In genomic region chr6:118299023-118299422, GRCh38 we compare ENCODE assay signal across 26 cellular contexts.
DNase-seq lines count a peak whose midpoint lies in the region; ATAC-seq and TF ChIP-seq lines count a peak whose summit lies in the region.
"Had no signal": no experiment of that assay in that cellular context is flagged by ENCODE, and none has a peak within 500 bp of the region (broad histone marks: within the 10 kb centered on the region; RNA-seq: fewer than 3 reads in every experiment).

No MANE protein-coding gene starts in this region.

- H3K27me3 ChIP-seq in sigmoid colon = no peaks in the 10 kb centered on the region

- intact Hi-C loops in sigmoid colon (cut with DNase I) = no loop called here

- peaks cover 0 to 55% (median 45%) of the 10 kb centered on the region in 4 donors for H3K4me1 ChIP-seq in sigmoid colon

- TF ChIP-seq CTCF in sigmoid colon (IDR thresholded peaks at IDR 0.05) = no peak

- peak overlapping the region; percentile 24 to 75 (median 64) for H3K27ac ChIP-seq in sigmoid colon
- H3K27ac ChIP-seq: PC-9 had no signal

- peak; percentile 16 for DNase-seq in NCI-H748 (lab: John Stamatoyannopoulos, UW; ENCODE audit: unreplicated experiment)
- no peak for DNase-seq in NCI-H748 treated with DMSO at 0.1 percent for 48 hours (lab: John Stamatoyannopoulos, UW)
- peak; percentile 71 for DNase-seq in foreskin melanocyte
- DNase-seq in sigmoid colon = no peak
- no peak for DNase-seq in NCI-H2227 (lab: John Stamatoyannopoulos, UW; ENCODE audit: unreplicated experiment)
- DNase-seq: 8988T; AML-193; C1 segment of cervical spinal cord; Calu3; CD8-positive, alpha-beta memory T cell; DMS153; EL; GF-D8; HFFc6; Kasumi-1; MM.1S; NCI-H1048; NCI-H1417 treated with DMSO at 0.1 percent for 48 hours; NCI-H187; NCI-H2107; NCI-H69; PC-9; RPMI8226; SHP77 treated with DMSO at 0.1 percent for 48 hours had no signal

- 18 to 54% methylated on average over 6 of the region's 6 CpGs for WGBS in sigmoid colon, 2 donors

- peaks cover 0 to 5% (median 0%) of the 10 kb centered on the region in 4 donors for H3K9me3 ChIP-seq in sigmoid colon

- ATAC-seq in GM21367 (IDR thresholded peaks at IDR 0.05; ENCODE audit: unreplicated experiment) = no peak
- ATAC-seq in HG02970 (IDR thresholded peaks at IDR 0.05; ENCODE audit: low FRiP score, unreplicated experiment) = no peak

- no peaks in the 10 kb centered on the region for H3K36me3 ChIP-seq in sigmoid colon

- no peak for TF ChIP-seq POLR2A in sigmoid colon (IDR thresholded peaks at IDR 0.05)

- H3K4me3 ChIP-seq in sigmoid colon = no peak overlapping the region
- H3K4me3 ChIP-seq: PC-9 had no signal

- TF ChIP-seq EP300 in sigmoid colon (IDR thresholded peaks at IDR 0.05) = no peak

Comparison
In these comparisons a context has a peak if more than half of its experiments do, and no peak if none do; other contexts are left out.
1. DNase-seq: peak in NCI-H748 (single experiment) and foreskin melanocyte (single experiment); none in NCI-H748 treated with DMSO at 0.1 percent for 48 hours (single experiment), sigmoid colon (single experiment) and NCI-H2227 (single experiment).